In the genomic region with DNA sequence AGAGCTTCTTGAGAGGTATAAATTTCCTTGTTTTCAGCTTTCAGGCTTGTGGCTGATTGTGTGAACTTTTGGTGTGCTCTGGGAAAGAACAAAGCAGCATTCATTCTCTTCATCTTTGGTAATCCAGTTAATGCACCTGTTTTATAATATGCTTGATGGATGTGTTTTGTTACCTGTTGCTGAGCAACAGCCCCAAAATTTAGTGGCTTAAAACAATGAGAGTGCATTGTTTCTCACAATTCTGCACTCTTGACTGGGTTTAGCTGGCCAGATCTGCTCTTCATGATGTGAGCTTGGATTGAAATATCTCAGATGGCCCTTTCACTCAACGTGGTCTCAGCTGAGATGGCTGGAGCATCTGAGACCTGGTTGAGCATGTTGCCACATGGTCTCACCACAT, we compare ENCODE assay signal across 1 cellular context.
TF ChIP-seq lines count a peak whose summit lies in the region.

No MANE protein-coding gene starts in this region.

TF ChIP-seq in HepG2, 621 proteins besides CTCF, POLR2A, EP300 and RAD21:
- TF ChIP-seq, protein P1, sequence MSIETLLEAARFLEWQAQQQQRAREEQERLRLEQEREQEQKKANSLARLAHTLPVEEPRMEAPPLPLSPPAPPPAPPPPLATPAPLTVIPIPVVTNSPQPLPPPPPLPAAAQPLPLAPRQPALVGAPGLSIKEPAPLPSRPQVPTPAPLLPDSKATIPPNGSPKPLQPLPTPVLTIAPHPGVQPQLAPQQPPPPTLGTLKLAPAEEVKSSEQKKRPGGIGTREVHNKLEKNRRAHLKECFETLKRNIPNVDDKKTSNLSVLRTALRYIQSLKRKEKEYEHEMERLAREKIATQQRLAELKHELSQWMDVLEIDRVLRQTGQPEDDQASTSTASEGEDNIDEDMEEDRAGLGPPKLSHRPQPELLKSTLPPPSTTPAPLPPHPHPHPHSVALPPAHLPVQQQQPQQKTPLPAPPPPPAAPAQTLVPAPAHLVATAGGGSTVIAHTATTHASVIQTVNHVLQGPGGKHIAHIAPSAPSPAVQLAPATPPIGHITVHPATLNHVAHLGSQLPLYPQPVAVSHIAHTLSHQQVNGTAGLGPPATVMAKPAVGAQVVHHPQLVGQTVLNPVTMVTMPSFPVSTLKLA (IDR thresholded peaks at IDR 0.05), result 0 out of 2 replicates have a peak, but pooled peaks have one; percentile 20
- TF ChIP-seq ZNF230 (CRISPR knock-in tag; IDR thresholded peaks at IDR 0.05) (no peak), ZNF143 (CRISPR knock-in tag; IDR thresholded peaks at IDR 0.05) (no peak), ZSCAN9 (CRISPR knock-in tag; IDR thresholded peaks at IDR 0.05; ENCODE audit: borderline replicate concordance) (no peak), ZFP36L1 (CRISPR knock-in tag; IDR thresholded peaks at IDR 0.05) (no peak)
